2 cellular contexts compared by ENCODE assay signal in genomic region chr15:69824877-69825406, GRCh38.
TF ChIP-seq lines count a peak whose summit lies in the region.

No MANE protein-coding gene starts in this region.

TF ChIP-seq in HepG2, 621 proteins besides CTCF, POLR2A, EP300 and RAD21 (continued from another document):
- peak; percentile 77 for TF ChIP-seq CEBPB (IDR thresholded peaks at IDR 0.05; ENCODE audit: borderline replicate concordance, low read depth, low read length)

TF ChIP-seq in K562, 482 proteins besides CTCF, POLR2A, EP300 and RAD21 (continued from another document):
- peak; percentile 57 for TF ChIP-seq RBM25 (IDR thresholded peaks at IDR 0.05; ENCODE audit: low read depth, low read length, severe bottlenecking)
- TF ChIP-seq CEBPG (CRISPR knock-in tag; IDR thresholded peaks at IDR 0.05): no peak
- peak in 1 of 2 experiments; percentile 69; a peak in 2 of 4 replicates for TF ChIP-seq CEBPG (tag; conservative IDR thresholded peaks at IDR 0.05 in 1 of 2, IDR thresholded peaks at IDR 0.05 in 1 of 2)
- peak; percentile 87 for TF ChIP-seq CEBPB (tag; IDR thresholded peaks at IDR 0.05)
